1 cellular context compared by ENCODE assay signal in genomic region chr18:61893971-61894750, GRCh38.
A peak's percentile ranks its signal among the peaks of the same experiment; 100 is the strongest.
TF ChIP-seq lines count a peak whose summit lies in the region.

No MANE protein-coding gene starts in this region.

TF ChIP-seq in GM23338, 12 proteins besides CTCF, POLR2A, EP300 and RAD21:
- TF ChIP-seq ETS1 (IDR thresholded peaks at IDR 0.05) (no peak), POLR2AphosphoS5 (IDR thresholded peaks at IDR 0.05; ENCODE audit: low read depth) (peak; percentile 47; the same call in 1 of the 2 replicates), ZNF114 (CRISPR knock-in tag; IDR thresholded peaks at IDR 0.05) (no peak), STAT1 (IDR thresholded peaks at IDR 0.05; ENCODE audit: unreplicated experiment) (no peak), NANOG (IDR thresholded peaks at IDR 0.05; ENCODE audit: borderline replicate concordance) (no peak)
